16 cellular contexts compared by ENCODE assay signal in genomic region chr11:34351687-34352469, GRCh38. TPM values are rescaled to one million over a fixed set of nuclear protein-coding genes. Genes with fewer than 3 reads are reported as not detected.
DNase-seq lines count a peak whose midpoint lies in the region; ATAC-seq and TF ChIP-seq lines count a peak whose summit lies in the region.
"Had no signal": no experiment of that assay in that cellular context is flagged by ENCODE, and none has a peak within 500 bp of the region (broad histone marks: within the 10 kb centered on the region; RNA-seq: fewer than 3 reads in every experiment).

No MANE protein-coding gene starts in this region.

- H3K4me2 ChIP-seq in osteoblast (ENCODE audit: insufficient read depth, low read length) = no peak overlapping the region

- H3K4me1 ChIP-seq in osteoblast (ENCODE audit: insufficient read depth, low read length) = peaks cover 10% of the 10 kb centered on the region
- H3K4me1 ChIP-seq in left ventricle myocardium inferior = peaks cover 60% of the 10 kb centered on the region

- H3K36me3 ChIP-seq in osteoblast (ENCODE audit: insufficient read depth, low read length) (no peaks in the 10 kb centered on the region), left ventricle myocardium inferior (no peaks in the 10 kb centered on the region)

- ATAC-seq in GM18907 (IDR thresholded peaks at IDR 0.05; ENCODE audit: unreplicated experiment) (peak; percentile 38), GM21717 (IDR thresholded peaks at IDR 0.05; ENCODE audit: unreplicated experiment) (peak; percentile 48), HG03280 (IDR thresholded peaks at IDR 0.05; ENCODE audit: unreplicated experiment) (peak; percentile 34)
- ATAC-seq: activated naive CD8-positive, alpha-beta T cell treated with anti-CD3 and anti-CD28 coated beads, Interleukin-2, amount 50 U/mL, for 24 hours; esophagus mucosa had no signal

- H3K9me3 ChIP-seq in osteoblast (ENCODE audit: low read depth, low read length) = no peaks in the 10 kb centered on the region
- no peaks in the 10 kb centered on the region for H3K9me3 ChIP-seq in left ventricle myocardium inferior (replicated peaks)

- H3K27me3 ChIP-seq in osteoblast (ENCODE audit: insufficient read depth, low read length) (peaks cover 3% of the 10 kb centered on the region), left ventricle myocardium inferior (ENCODE audit: low read depth) (peaks cover 35% of the 10 kb centered on the region)

- peaks cover 16% of the 10 kb centered on the region for H4K20me1 ChIP-seq in osteoblast (ENCODE audit: insufficient read depth, low read length)

- TF ChIP-seq CTCF in osteoblast (IDR thresholded peaks at IDR 0.05; ENCODE audit: extremely low read depth, low read depth, low read length) (no peak), left ventricle myocardium inferior (IDR thresholded peaks at IDR 0.05; ENCODE audit: borderline replicate concordance) (no peak), foreskin fibroblast (IDR thresholded peaks at IDR 0.05; ENCODE audit: low read depth, low read length) (no peak)

- DNase-seq in osteoblast (ENCODE audit: insufficient read length, low spot score, missing footprints) = peak; percentile 27
- DNase-seq in left ventricle myocardium inferior = no peak
- DNase-seq in C1 segment of cervical spinal cord (lab: John Stamatoyannopoulos, UW) = no peak
- DNase-seq in foreskin fibroblast = no peak
- no peak for DNase-seq in activated CD8-positive, alpha-beta memory T cell treated with anti-CD3 and anti-CD28 coated beads, Interleukin-2, amount 50 U/mL, for 4 hours
- DNase-seq: activated naive CD8-positive, alpha-beta T cell treated with anti-CD3 and anti-CD28 coated beads, Interleukin-2, amount 50 U/mL, for 24 hours; hypothalamus; MV-4-11; NCI-H446; occipital lobe; trophoblast cell had no signal

- peaks cover 16% of the 10 kb centered on the region for H3K79me2 ChIP-seq in osteoblast (ENCODE audit: insufficient read depth, low read length)

- intact Hi-C loops in left ventricle myocardium inferior (cut with micrococcal nuclease) = no loop called here

- H2AFZ ChIP-seq in osteoblast (ENCODE audit: low read length) = no peak overlapping the region

- H3K27ac ChIP-seq in osteoblast (ENCODE audit: low read depth, low read length) = no peak overlapping the region
- no peak overlapping the region for H3K27ac ChIP-seq in left ventricle myocardium inferior (replicated peaks)

- H3K4me3 ChIP-seq in osteoblast (ENCODE audit: insufficient read depth, low read length) (no peak overlapping the region), left ventricle myocardium inferior (no peak overlapping the region), foreskin fibroblast (ENCODE audit: low read depth in 1 of 2, low read length in 2 of 2) (no peak overlapping the region)
- H3K4me3 ChIP-seq: lung had no signal

RNA-seq across cellular contexts. Expression of gene ABTB2, which starts 5.9 kb away (rescaled TPM):
- total RNA-seq in osteoblast (5.1 and 5.9 TPM in 2 replicates), left ventricle myocardium inferior (24.7 TPM)
